In genomic region chr15:76059320-76060097, GRCh38 we compare ENCODE assay signal across 8 cellular contexts. TPM values are rescaled to one million over a fixed set of nuclear protein-coding genes. Genes with fewer than 3 reads are reported as not detected.
A peak's percentile ranks its signal among the peaks of the same experiment; 100 is the strongest.
DNase-seq lines count a peak whose midpoint lies in the region; ATAC-seq and TF ChIP-seq lines count a peak whose summit lies in the region.

TMEM266 (plus strand) TSS chr15:76059985; CDS start chr15:76134264, 74,279 bp downstream.

- H3K27me3 ChIP-seq in neural cell (ENCODE audit: insufficient read depth, low read depth, low read length), result no peaks in the 10 kb centered on the region

- H3K27me3 Mint-ChIP-seq in activated T-helper 1 cell treated with anti-CD3 and anti-CD28 coated beads, Interleukin-12 subunit alpha, Interleukin-12 subunit beta, Interleukin-2, Interleukin-4 antibody, amounts not matched to agents 30 ng/mL and 10 ng/mL and 1 ng/mL, durations not matched to agents 14 hours and 24 hours and 36 hours (ENCODE audit: insufficient read depth), result peaks cover 65% of the 10 kb centered on the region

- H3K4me3 Mint-ChIP-seq in activated T-helper 1 cell treated with anti-CD3 and anti-CD28 coated beads, Interleukin-12 subunit alpha, Interleukin-12 subunit beta, Interleukin-2, Interleukin-4 antibody, amounts not matched to agents 30 ng/mL and 10 ng/mL and 1 ng/mL, durations not matched to agents 14 hours and 24 hours and 36 hours, result peak within 1 kb of the TSS; percentile 76

- H3K9me3 Mint-ChIP-seq in activated T-helper 1 cell treated with anti-CD3 and anti-CD28 coated beads, Interleukin-12 subunit alpha, Interleukin-12 subunit beta, Interleukin-2, Interleukin-4 antibody, amounts not matched to agents 30 ng/mL and 10 ng/mL and 1 ng/mL, durations not matched to agents 14 hours and 24 hours and 36 hours, result no peaks in the 10 kb centered on the region

- no peak for TF ChIP-seq RAD21 in neural cell (conservative IDR thresholded peaks at IDR 0.05)

- TF ChIP-seq EP300 in neural cell (conservative IDR thresholded peaks at IDR 0.05; ENCODE audit: poor library complexity, severe bottlenecking), result no peak

- TF ChIP-seq CTCF in neural cell (IDR thresholded peaks at IDR 0.05; ENCODE audit: poor library complexity, severe bottlenecking), result no peak

- peaks cover 28% of the 10 kb centered on the region for H3K4me1 Mint-ChIP-seq in activated T-helper 1 cell treated with anti-CD3 and anti-CD28 coated beads, Interleukin-12 subunit alpha, Interleukin-12 subunit beta, Interleukin-2, Interleukin-4 antibody, amounts not matched to agents 30 ng/mL and 10 ng/mL and 1 ng/mL, durations not matched to agents 14 hours and 24 hours and 36 hours (ENCODE audit: low read depth)

- H3K27ac Mint-ChIP-seq in activated T-helper 1 cell treated with anti-CD3 and anti-CD28 coated beads, Interleukin-12 subunit alpha, Interleukin-12 subunit beta, Interleukin-2, Interleukin-4 antibody, amounts not matched to agents 30 ng/mL and 10 ng/mL and 1 ng/mL, durations not matched to agents 14 hours and 24 hours and 36 hours, result no peak within 1 kb of the TSS

- no peaks in the 10 kb centered on the region for H4K20me1 ChIP-seq in neural cell (ENCODE audit: insufficient read depth)

- H3F3A ChIP-seq in neural cell (ENCODE audit: insufficient read depth, low read length, poor library complexity, severe bottlenecking), result peaks cover 5% of the 10 kb centered on the region

- intact Hi-C loops in activated T-helper 1 cell treated with anti-CD3 and anti-CD28 coated beads, Interleukin-12 subunit alpha, Interleukin-12 subunit beta, Interleukin-2, Interleukin-4 antibody, amounts not matched to agents 30 ng/mL and 10 ng/mL and 1 ng/mL, durations not matched to agents 14 hours and 24 hours and 36 hours (cut with micrococcal nuclease), result loop anchor here (10.0 kb wide), 2 partner anchors 245 to 285 kb away; no protein-coding TSS in a partner anchor

- H2AFZ ChIP-seq in neural cell (ENCODE audit: low read depth, low read length), result peak within 1 kb of the TSS; percentile 90

- no peak for ATAC-seq in GM19351 (IDR thresholded peaks at IDR 0.05; ENCODE audit: unreplicated experiment)
- no peak for ATAC-seq in HG03045 (IDR thresholded peaks at IDR 0.05; ENCODE audit: unreplicated experiment)

- H3K4me2 ChIP-seq in neural cell (ENCODE audit: low read length), result peak within 1 kb of the TSS; percentile 88

- peak within 1 kb of the TSS; percentile 25 for H3K27ac ChIP-seq in neural cell (ENCODE audit: low read length)

- peak within 1 kb of the TSS; percentile 86 for H3K4me3 ChIP-seq in neural cell (ENCODE audit: low read length)

- peak; percentile 27 for DNase-seq in stimulated activated CD4-positive, alpha-beta T cell treated with anti-CD3 and anti-CD28 coated beads, Interleukin-12 subunit alpha, Interleukin-12 subunit beta, amount 100 ng/mL, for 4 hours
- no peak for DNase-seq in stimulated activated CD4-positive, alpha-beta T cell treated with anti-CD3 and anti-CD28 coated beads, Interleukin-4, amount 100 ng/mL, for 24 hours
- DNase-seq in NCI-H1930 (lab: John Stamatoyannopoulos, UW) (peak; percentile 11 to 77), globus pallidus (ENCODE audit: low spot score) (peak; percentile 16)
- no peak for DNase-seq in activated T-helper 1 cell treated with anti-CD3 and anti-CD28 coated beads, Interleukin-12 subunit alpha, Interleukin-12 subunit beta, Interleukin-2, Interleukin-4 antibody, amounts not matched to agents 30 ng/mL and 10 ng/mL and 1 ng/mL, durations not matched to agents 14 hours and 24 hours and 36 hours (ENCODE audit: low spot score)

- H3K9me2 ChIP-seq in neural cell (ENCODE audit: insufficient read depth, low read length), result no peaks in the 10 kb centered on the region

- H3K9me3 ChIP-seq in neural cell (ENCODE audit: low read length), result no peaks in the 10 kb centered on the region

- H3K36me3 Mint-ChIP-seq in activated T-helper 1 cell treated with anti-CD3 and anti-CD28 coated beads, Interleukin-12 subunit alpha, Interleukin-12 subunit beta, Interleukin-2, Interleukin-4 antibody, amounts not matched to agents 30 ng/mL and 10 ng/mL and 1 ng/mL, durations not matched to agents 14 hours and 24 hours and 36 hours (ENCODE audit: low read depth), result no peaks in the 10 kb centered on the region

- H3K36me3 ChIP-seq in neural cell (ENCODE audit: insufficient read depth, low read length), result no peaks in the 10 kb centered on the region

- H3K79me2 ChIP-seq in neural cell (replicated peaks; ENCODE audit: insufficient read depth, low read length), result no peaks in the 10 kb centered on the region

- H3K9ac ChIP-seq in neural cell (ENCODE audit: low read length), result peak within 1 kb of the TSS; percentile 80

TF ChIP-seq in neural cell, 6 proteins besides CTCF, POLR2A, EP300 and RAD21:
- TF ChIP-seq MXI1 (conservative IDR thresholded peaks at IDR 0.05; ENCODE audit: poor library complexity, severe bottlenecking), result peak; percentile 36
- TF ChIP-seq SMC3 (conservative IDR thresholded peaks at IDR 0.05; ENCODE audit: poor library complexity), result no peak
- TF ChIP-seq POLR2AphosphoS5 (IDR thresholded peaks at IDR 0.05), result peak; percentile 14

RNA-seq across cellular contexts. Expression of gene TMEM266, which starts in this region (rescaled TPM):
- total RNA-seq in activated T-helper 1 cell treated with anti-CD3 and anti-CD28 coated beads, Interleukin-12 subunit alpha, Interleukin-12 subunit beta, Interleukin-2, Interleukin-4 antibody, amounts not matched to agents 30 ng/mL and 10 ng/mL and 1 ng/mL, durations not matched to agents 14 hours and 24 hours and 36 hours, result 0.10 and 0.16 TPM in 2 replicates
- polyA plus RNA-seq in neural cell, result 17.6 and 21.5 TPM in 2 replicates
- 18.3 and 19.5 TPM in 2 replicates for polyA minus RNA-seq in neural cell

Comparison
In these comparisons a context has a peak if more than half of its experiments do, and no peak if none do; other contexts are left out.
1. DNase-seq: peak in stimulated activated CD4-positive, alpha-beta T cell treated with anti-CD3 and anti-CD28 coated beads, Interleukin-12 subunit alpha, Interleukin-12 subunit beta, amount 100 ng/mL, for 4 hours (single experiment), NCI-H1930 (2 of 2) and globus pallidus (single experiment); none in stimulated activated CD4-positive, alpha-beta T cell treated with anti-CD3 and anti-CD28 coated beads, Interleukin-4, amount 100 ng/mL, for 24 hours (single experiment) and activated T-helper 1 cell treated with anti-CD3 and anti-CD28 coated beads, Interleukin-12 subunit alpha, Interleukin-12 subunit beta, Interleukin-2, Interleukin-4 antibody, amounts not matched to agents 30 ng/mL and 10 ng/mL and 1 ng/mL, durations not matched to agents 14 hours and 24 hours and 36 hours (single experiment).